ENCODE assay signal across 22 cellular contexts in genomic region chr4:128654465-128654864, GRCh38.
A peak's percentile ranks its signal among the peaks of the same experiment; 100 is the strongest.
DNase-seq lines count a peak whose midpoint lies in the region; ATAC-seq and TF ChIP-seq lines count a peak whose summit lies in the region.
"Had no signal": no experiment of that assay in that cellular context is flagged by ENCODE, and none has a peak within 500 bp of the region (broad histone marks: within the 10 kb centered on the region; RNA-seq: fewer than 3 reads in every experiment).

No MANE protein-coding gene starts in this region.

- peaks cover 9% of the 10 kb centered on the region for H3K36me3 Mint-ChIP-seq in neural crest cell (ENCODE audit: low read depth)
- H3K36me3 Mint-ChIP-seq: stimulated activated naive B cell treated with anti-CD40 and anti-IgM and Interleukin-4, amounts not matched to agents 10 μg/mL and 1 μg/mL and 100 μg/mL, for 72 hours had no signal

- peaks cover 29% of the 10 kb centered on the region for H3K4me1 Mint-ChIP-seq in neural crest cell

- TF ChIP-seq CTCF in neural crest cell (conservative IDR thresholded peaks at IDR 0.05), result no peak
- TF ChIP-seq CTCF in transverse colon (IDR thresholded peaks at IDR 0.05), result no peak

- H3K9me3 ChIP-seq in HUES64 (ENCODE audit: insufficient read depth, low read depth, low read length) (peaks cover 13% of the 10 kb centered on the region), ectodermal cell (ENCODE audit: control insufficient read depth, low read length) (no peaks in the 10 kb centered on the region), transverse colon (no peaks in the 10 kb centered on the region)
- H3K9me3 ChIP-seq: thoracic aorta had no signal

- H3K36me3 ChIP-seq in HUES64 (ENCODE audit: insufficient read depth, low read length) (no peaks in the 10 kb centered on the region), ectodermal cell (ENCODE audit: control insufficient read depth, insufficient read depth, low read length) (no peaks in the 10 kb centered on the region), transverse colon (no peaks in the 10 kb centered on the region)
- H3K36me3 ChIP-seq: BLaER1 treated with 17β-estradiol and CSF1 and Interleukin-3, amounts not matched to agents 10 nM and 100 nM; thoracic aorta had no signal

- no peaks in the 10 kb centered on the region for H3K27me3 Mint-ChIP-seq in neural crest cell (ENCODE audit: low read depth)

- H3K9me3 Mint-ChIP-seq in neural crest cell, result peaks cover 6% of the 10 kb centered on the region
- H3K9me3 Mint-ChIP-seq: activated naive CD4-positive, alpha-beta T cell treated with anti-CD3 and anti-CD28 coated beads for 36 hours had no signal

- intact Hi-C loops in transverse colon (cut with DNase I; ENCODE audit: low total_unique reads), result loop anchor here (5.0 to 10.0 kb wide), 2 partner anchors 90 to 208 kb away; no protein-coding TSS in a partner anchor

- H3K27me3 ChIP-seq in HUES64 (ENCODE audit: insufficient read depth, low read length) (no peaks in the 10 kb centered on the region), ectodermal cell (ENCODE audit: control insufficient read depth, insufficient read depth, low read length, poor library complexity, severe bottlenecking) (no peaks in the 10 kb centered on the region), transverse colon (no peaks in the 10 kb centered on the region)
- H3K27me3 ChIP-seq: BLaER1 treated with 17β-estradiol and CSF1 and Interleukin-3, amounts not matched to agents 10 nM and 100 nM; dorsolateral prefrontal cortex had no signal

- no peak for ATAC-seq in HG03045 (IDR thresholded peaks at IDR 0.05; ENCODE audit: unreplicated experiment)
- ATAC-seq: activated CD8-positive, alpha-beta T cell treated with anti-CD3 and anti-CD28 coated beads, Interleukin-2, amount 10 ng/mL, durations not matched to agents 7 days and 5 days; left lobe of liver; stimulated activated naive B cell treated with anti-CD40 and anti-IgM and Interleukin-4, amounts not matched to agents 10 μg/mL and 1 μg/mL and 100 μg/mL, for 72 hours had no signal

- H3K4me3 Mint-ChIP-seq in neural crest cell, result no peak overlapping the region
- H3K4me3 Mint-ChIP-seq: activated CD8-positive, alpha-beta T cell treated with anti-CD3 and anti-CD28 coated beads, Interleukin-2, amount 10 ng/mL, durations not matched to agents 7 days and 5 days; activated naive CD4-positive, alpha-beta T cell treated with anti-CD3 and anti-CD28 coated beads for 36 hours; stimulated activated naive B cell treated with anti-CD40 and anti-IgM and Interleukin-4, amounts not matched to agents 10 μg/mL and 1 μg/mL and 100 μg/mL, for 72 hours had no signal

- peaks cover 21% of the 10 kb centered on the region for H3K4me1 ChIP-seq in HUES64 (ENCODE audit: insufficient read depth, low read length)
- no peaks in the 10 kb centered on the region for H3K4me1 ChIP-seq in ectodermal cell (ENCODE audit: control insufficient read depth, insufficient read depth, low read length)
- H3K4me1 ChIP-seq in transverse colon, result peaks cover 9 to 46% (median 35%) of the 10 kb centered on the region in 4 donors

- WGBS in HUES64, result 91% methylated on average over 3 of the region's 3 CpGs
- 89 to 93% methylated on average over 3 of the region's 3 CpGs for WGBS in ectodermal cell, 2 experiments
- WGBS in transverse colon (ENCODE audit: low coverage in 1 of 2), 2 donors, result 68 to 78% methylated on average over 2 to 3 of the region's 3 CpGs

- H3K27ac Mint-ChIP-seq in neural crest cell (ENCODE audit: unreplicated experiment), result peak overlapping the region; percentile 64
- H3K27ac Mint-ChIP-seq: activated CD8-positive, alpha-beta T cell treated with anti-CD3 and anti-CD28 coated beads, Interleukin-2, amount 10 ng/mL, durations not matched to agents 7 days and 5 days; activated naive CD4-positive, alpha-beta T cell treated with anti-CD3 and anti-CD28 coated beads for 36 hours; stimulated activated naive B cell treated with anti-CD40 and anti-IgM and Interleukin-4, amounts not matched to agents 10 μg/mL and 1 μg/mL and 100 μg/mL, for 72 hours had no signal

- in situ Hi-C loops in transverse colon (cut with MboI; ENCODE audit: low pct_ligation_motif_present in 1 of 4, low pct_unique_long_range_greater_than_20kb in 1 of 4, low sequenced_read_pairs in 3 of 4), result no loop called here

- no peak for DNase-seq in neural crest cell (ENCODE audit: low read depth, low spot score)
- DNase-seq in transverse colon, result no peak
- no peak for DNase-seq in activated naive CD4-positive, alpha-beta T cell treated with anti-CD3 and anti-CD28 coated beads, Interleukin-2, amount 50 U/mL, for 16 hours
- no peak for DNase-seq in superior temporal gyrus (ENCODE audit: extremely low spot score)
- DNase-seq: activated CD4-positive, alpha-beta T cell treated with anti-CD3 and anti-CD28 coated beads for 4 hours; activated CD8-positive, alpha-beta T cell treated with anti-CD3 and anti-CD28 coated beads, Interleukin-2, amount 10 ng/mL, durations not matched to agents 7 days and 5 days; activated naive CD4-positive, alpha-beta T cell treated with anti-CD3 and anti-CD28 coated beads for 36 hours; dorsolateral prefrontal cortex; H7; Kasumi-1; mesenchymal stem cell; MV-4-11; NCI-H146; SIG-M5; stimulated activated naive B cell treated with anti-CD40 and anti-IgM and Interleukin-4, amounts not matched to agents 10 μg/mL and 1 μg/mL and 100 μg/mL, for 72 hours had no signal

- no peak for TF ChIP-seq EP300 in transverse colon (IDR thresholded peaks at IDR 0.05; ENCODE audit: low read depth)

- no peak overlapping the region for H3K9ac ChIP-seq in HUES64 (ENCODE audit: low read depth, low read length)
- H3K9ac ChIP-seq: BLaER1 treated with 17β-estradiol and CSF1 and Interleukin-3, amounts not matched to agents 10 nM and 100 nM had no signal

- no peak overlapping the region for H3K4me3 ChIP-seq in HUES64 (ENCODE audit: low read length)
- no peak overlapping the region for H3K4me3 ChIP-seq in ectodermal cell (ENCODE audit: insufficient read depth, low read depth, low read length)
- no peak overlapping the region for H3K4me3 ChIP-seq in transverse colon
- H3K4me3 ChIP-seq: BLaER1 treated with 17β-estradiol and CSF1 and Interleukin-3, amounts not matched to agents 10 nM and 100 nM; skin epidermis; thoracic aorta had no signal

- TF ChIP-seq POLR2A in transverse colon (IDR thresholded peaks at IDR 0.05), result no peak

- H3K27ac ChIP-seq in HUES64 (ENCODE audit: low read depth, low read length) (peak overlapping the region; percentile 0; the same call in 1 of the 2 replicates), ectodermal cell (ENCODE audit: insufficient read depth, low read depth, low read length, poor library complexity, severe bottlenecking) (peak overlapping the region; percentile 64), transverse colon (peak overlapping the region in 3 of 4 donors; percentile 67 to 76 (median 74))
- H3K27ac ChIP-seq: BLaER1 treated with 17β-estradiol and CSF1 and Interleukin-3, amounts not matched to agents 10 nM and 100 nM; skin epidermis; thoracic aorta had no signal

Comparison
In these comparisons a context has a peak if more than half of its experiments do, and no peak if none do; other contexts are left out.
1. H3K27ac ChIP-seq: peak in every context shown above with its lines; median percentile 74 in transverse colon; 64 in ectodermal cell; 0 in HUES64.